ENCODE assay signal across 1 cellular context in genomic region chrX:24166078-24166477, GRCh38.
A peak's percentile ranks its signal among the peaks of the same experiment; 100 is the strongest.
TF ChIP-seq lines count a peak whose summit lies in the region.

No MANE protein-coding gene starts in this region.

TF ChIP-seq in HEK293, 187 proteins besides CTCF, POLR2A, EP300 and RAD21 (continued from another document):
- no peak for TF ChIP-seq ZBTB49 (tag by site-specific recombination; IDR thresholded peaks at IDR 0.05; ENCODE audit: low read depth)
- TF ChIP-seq PRDM6 (tag by site-specific recombination; IDR thresholded peaks at IDR 0.05) = peak; percentile 89
- no peak for TF ChIP-seq ZNF280D (tag by site-specific recombination; IDR thresholded peaks at IDR 0.05)
